1 cellular context compared by ENCODE assay signal in the genomic region with DNA sequence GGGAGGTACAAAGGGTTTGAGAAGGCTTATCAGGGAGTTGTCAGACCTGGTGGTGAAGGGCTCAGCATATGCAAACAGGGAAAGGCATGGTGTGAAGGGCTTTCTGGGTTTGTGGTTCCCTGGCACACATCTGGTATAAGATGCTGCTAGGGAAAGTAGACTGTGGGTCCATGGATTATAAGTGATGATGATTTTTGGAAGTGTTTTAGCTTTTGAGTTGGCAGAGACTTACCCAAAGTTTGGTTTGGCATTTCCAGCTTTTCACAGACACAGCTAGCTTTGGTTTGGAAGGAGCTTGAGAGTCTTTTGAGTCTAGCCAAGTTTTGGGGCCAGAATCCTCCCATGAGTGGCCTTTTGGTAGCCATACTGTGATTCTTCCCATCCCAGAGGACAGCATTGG.
TF ChIP-seq lines count a peak whose summit lies in the region.

No MANE protein-coding gene starts in this region.

TF ChIP-seq in A549, 52 proteins besides CTCF, POLR2A, EP300 and RAD21:
- TF ChIP-seq CBX8 (IDR thresholded peaks at IDR 0.05) (no peak), NFE2L2 (conservative IDR thresholded peaks at IDR 0.05; ENCODE audit: low read length) (no peak), TFCP2L1 (CRISPR knock-in tag; IDR thresholded peaks at IDR 0.05) (0 out of 2 replicates have a peak, but pooled peaks have one; percentile 29)
